12 cellular contexts compared by ENCODE assay signal in the genomic region with DNA sequence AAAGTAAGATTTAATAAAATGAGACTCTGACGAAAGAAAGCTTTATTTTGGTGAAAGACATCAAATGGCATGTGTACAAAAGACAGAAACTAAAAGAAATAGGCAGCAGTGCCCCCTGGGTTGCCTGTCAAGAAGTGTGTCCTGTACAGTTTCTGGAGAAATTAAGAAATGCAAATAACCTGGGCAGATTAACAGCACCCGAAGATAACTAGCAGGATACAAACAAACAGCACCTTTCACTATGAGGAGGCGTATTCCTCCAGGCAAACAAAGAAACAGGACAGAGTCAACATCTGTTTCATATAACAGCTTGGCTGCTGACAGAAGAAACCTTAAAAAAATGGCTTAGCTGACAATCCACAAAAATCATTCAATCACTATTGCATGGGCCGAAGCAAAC.
DNase-seq lines count a peak whose midpoint lies in the region; ATAC-seq and TF ChIP-seq lines count a peak whose summit lies in the region.
"Had no signal": no experiment of that assay in that cellular context is flagged by ENCODE, and none has a peak within 500 bp of the region (broad histone marks: within the 10 kb centered on the region; RNA-seq: fewer than 3 reads in every experiment).

No MANE protein-coding gene starts in this region.

- DNase-seq in COR-L47 (lab: John Stamatoyannopoulos, UW) (peak; percentile 38), astrocyte of the hippocampus (ENCODE audit: low read depth, low spot score) (peak; percentile 5), mucosa of descending colon (no peak), NCI-H187 (lab: John Stamatoyannopoulos, UW) (no peak)
- DNase-seq in activated CD4-positive, CD25-positive, alpha-beta regulatory T cell treated with anti-CD3 and anti-CD28 coated beads, Interleukin-2, amount 50 U/mL, for 72 hours, result no peak
- DNase-seq: activated CD4-positive, CD25-positive, alpha-beta regulatory T cell; activated T-cell treated with anti-CD3 and anti-CD28 coated beads, Interleukin-2, amount 50 U/mL, for 1 hour; effector CD8-positive, alpha-beta T cell; testis had no signal

- no peaks in the 10 kb centered on the region for H3K36me3 ChIP-seq in mucosa of descending colon (ENCODE audit: low read depth)
- H3K36me3 ChIP-seq: SJSA1 had no signal

- H3K9me3 ChIP-seq in mucosa of descending colon, result no peaks in the 10 kb centered on the region
- H3K9me3 ChIP-seq: SJSA1, testis had no signal

- TF ChIP-seq CTCF in LNCAP (IDR thresholded peaks at IDR 0.05), result peak; percentile 17; the same call in 1 of the 2 replicates
- TF ChIP-seq CTCF in mucosa of descending colon (IDR thresholded peaks at IDR 0.05), result no peak

- peak; percentile 23 for ATAC-seq in mucosa of descending colon
- no peak for ATAC-seq in HG02588 (IDR thresholded peaks at IDR 0.05; ENCODE audit: unreplicated experiment)

- H3K4me3 ChIP-seq in mucosa of descending colon, result no peak overlapping the region
- H3K4me3 ChIP-seq: SJSA1, testis had no signal

- intact Hi-C loops in mucosa of descending colon (cut with DNase I, micrococcal nuclease), result no loop called here

- no peaks in the 10 kb centered on the region for H3K4me1 ChIP-seq in mucosa of descending colon (ENCODE audit: low read depth)
- H3K4me1 ChIP-seq: SJSA1, testis had no signal

Comparison
In these comparisons a context has a peak if more than half of its experiments do, and no peak if none do; other contexts are left out.
1. DNase-seq: peak in COR-L47 (single experiment) and astrocyte of the hippocampus (single experiment); none in mucosa of descending colon (0 of 3), NCI-H187 (0 of 2) and activated CD4-positive, CD25-positive, alpha-beta regulatory T cell treated with anti-CD3 and anti-CD28 coated beads, Interleukin-2, amount 50 U/mL, for 72 hours (single experiment).